11 cellular contexts compared by ENCODE assay signal in genomic region chr1:39213511-39214002, GRCh38. TPM values are rescaled to one million over a fixed set of nuclear protein-coding genes. Genes with fewer than 3 reads are reported as not detected.
DNase-seq lines count a peak whose midpoint lies in the region; TF ChIP-seq lines count a peak whose summit lies in the region.
"Had no signal": no experiment of that assay in that cellular context is flagged by ENCODE, and none has a peak within 500 bp of the region (broad histone marks: within the 10 kb centered on the region; RNA-seq: fewer than 3 reads in every experiment).

No MANE protein-coding gene starts in this region.

- H3K4me3 ChIP-seq in ascending aorta (no peak overlapping the region), thyroid gland (replicated peaks in 1 of 3) (no peak overlapping the region)

- H3K4me1 Mint-ChIP-seq in T-helper 2 cell treated with Interferon-gamma antibody and Interleukin-4, amounts not matched to agents 5 μg/mL and 100 μg/mL, for 36 hours (ENCODE audit: low read depth): peaks cover 46% of the 10 kb centered on the region

- H3K9me3 Mint-ChIP-seq in T-helper 2 cell treated with Interferon-gamma antibody and Interleukin-4, amounts not matched to agents 5 μg/mL and 100 μg/mL, for 36 hours: peaks cover 13% of the 10 kb centered on the region

- H3K4me3 Mint-ChIP-seq in T-helper 2 cell treated with Interferon-gamma antibody and Interleukin-4, amounts not matched to agents 5 μg/mL and 100 μg/mL, for 36 hours: no peak overlapping the region

- TF ChIP-seq POLR2A in thyroid gland (IDR thresholded peaks at IDR 0.05): no peak

- no peaks in the 10 kb centered on the region for H3K27me3 Mint-ChIP-seq in T-helper 2 cell treated with Interferon-gamma antibody and Interleukin-4, amounts not matched to agents 5 μg/mL and 100 μg/mL, for 36 hours (ENCODE audit: low read depth)

- H3K27ac ChIP-seq in ascending aorta (peak overlapping the region; percentile 77 to 81), layer of hippocampus (ENCODE audit: low read depth, low read length) (peak overlapping the region; percentile 86), thyroid gland (peak overlapping the region; percentile 50 to 80 (median 71))

- peak overlapping the region; percentile 32 for H3K27ac Mint-ChIP-seq in T-helper 2 cell treated with Interferon-gamma antibody and Interleukin-4, amounts not matched to agents 5 μg/mL and 100 μg/mL, for 36 hours

- H3K4me1 ChIP-seq in ascending aorta: peaks cover 14 to 61% of the 10 kb centered on the region in 2 donors
- peaks cover 26 to 62% of the 10 kb centered on the region in 2 donors for H3K4me1 ChIP-seq in thyroid gland

- 64 to 65% methylated on average over 7 of the region's 7 CpGs for WGBS in thyroid gland, 2 donors

- TF ChIP-seq CTCF in ascending aorta (IDR thresholded peaks at IDR 0.05) (no peak), thyroid gland (IDR thresholded peaks at IDR 0.05) (no peak)

- H3K36me3 Mint-ChIP-seq in T-helper 2 cell treated with Interferon-gamma antibody and Interleukin-4, amounts not matched to agents 5 μg/mL and 100 μg/mL, for 36 hours (ENCODE audit: low read depth): peaks cover 42% of the 10 kb centered on the region

- no peak for DNase-seq in T-helper 2 cell treated with Interferon-gamma antibody and Interleukin-4, amounts not matched to agents 5 μg/mL and 100 μg/mL, for 36 hours (ENCODE audit: low spot score)
- DNase-seq in T-helper 2 cell (no peak), ascending aorta (ENCODE audit: low spot score in 2 of 2) (no peak), thyroid gland (no peak), DMS114 treated with DMSO at 0.1 percent for 48 hours (lab: John Stamatoyannopoulos, UW; ENCODE audit: unreplicated experiment) (no peak), MV-4-11 (lab: John Stamatoyannopoulos, UW) (no peak), NOMO-1 treated with DMSO at 0.1 percent for 48 hours (lab: John Stamatoyannopoulos, UW; ENCODE audit: unreplicated experiment) (no peak)
- DNase-seq: 8988T; activated CD8-positive, alpha-beta memory T cell treated with anti-CD3 and anti-CD28 coated beads, Interleukin-2, amount 50 U/mL, for 4 hours; NCI-H1694 treated with DMSO at 0.1 percent for 48 hours had no signal

- H3K36me3 ChIP-seq in ascending aorta (no peaks in the 10 kb centered on the region), thyroid gland (no peaks in the 10 kb centered on the region)

- intact Hi-C loops in ascending aorta (cut with DNase I): no loop called here
- intact Hi-C loops in thyroid gland (cut with DNase I): no loop called here

- H3K27me3 ChIP-seq in ascending aorta (no peaks in the 10 kb centered on the region), layer of hippocampus (ENCODE audit: control insufficient read depth, insufficient read depth, low read length) (no peaks in the 10 kb centered on the region), thyroid gland (no peaks in the 10 kb centered on the region)

- H3K9me3 ChIP-seq in ascending aorta (no peaks in the 10 kb centered on the region), thyroid gland (no peaks in the 10 kb centered on the region)

RNA-seq across cellular contexts. Expression of gene MACF1, which starts 9.1 kb away (rescaled TPM):
- total RNA-seq in ascending aorta: 279 TPM
- 100 to 1,000 TPM; 308 to 834 (median 427) TPM for total RNA-seq in thyroid gland
